Comparison of ENCODE assay signal across 1 cellular context in the genomic region with DNA sequence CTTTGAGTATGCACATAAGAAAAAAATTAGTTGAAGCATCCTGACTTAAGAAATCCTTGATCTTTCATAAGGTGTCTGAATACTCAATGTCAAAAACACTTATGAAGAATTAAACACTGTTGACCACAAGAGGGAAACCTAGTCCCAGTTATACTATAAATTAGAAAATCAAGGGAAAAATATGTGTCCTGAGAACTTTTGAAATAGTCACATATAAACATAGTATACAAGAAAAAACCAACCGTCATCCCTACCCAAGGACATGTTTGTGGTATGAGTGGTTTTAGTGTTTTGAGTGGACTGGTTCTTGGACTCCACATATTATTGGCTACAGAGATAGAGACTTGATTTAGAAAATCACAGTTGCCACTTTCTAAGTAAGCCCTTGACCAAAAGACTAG.
A peak's percentile ranks its signal among the peaks of the same experiment; 100 is the strongest.
TF ChIP-seq lines count a peak whose summit lies in the region.

No MANE protein-coding gene starts in this region.

TF ChIP-seq in K562, 482 proteins besides CTCF, POLR2A, EP300 and RAD21 (continued from another document):
- TF ChIP-seq, protein P1, sequence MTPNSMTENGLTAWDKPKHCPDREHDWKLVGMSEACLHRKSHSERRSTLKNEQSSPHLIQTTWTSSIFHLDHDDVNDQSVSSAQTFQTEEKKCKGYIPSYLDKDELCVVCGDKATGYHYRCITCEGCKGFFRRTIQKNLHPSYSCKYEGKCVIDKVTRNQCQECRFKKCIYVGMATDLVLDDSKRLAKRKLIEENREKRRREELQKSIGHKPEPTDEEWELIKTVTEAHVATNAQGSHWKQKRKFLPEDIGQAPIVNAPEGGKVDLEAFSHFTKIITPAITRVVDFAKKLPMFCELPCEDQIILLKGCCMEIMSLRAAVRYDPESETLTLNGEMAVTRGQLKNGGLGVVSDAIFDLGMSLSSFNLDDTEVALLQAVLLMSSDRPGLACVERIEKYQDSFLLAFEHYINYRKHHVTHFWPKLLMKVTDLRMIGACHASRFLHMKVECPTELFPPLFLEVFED (CRISPR knock-in tag; conservative IDR thresholded peaks at IDR 0.05): no peak
- TF ChIP-seq, protein P2, sequence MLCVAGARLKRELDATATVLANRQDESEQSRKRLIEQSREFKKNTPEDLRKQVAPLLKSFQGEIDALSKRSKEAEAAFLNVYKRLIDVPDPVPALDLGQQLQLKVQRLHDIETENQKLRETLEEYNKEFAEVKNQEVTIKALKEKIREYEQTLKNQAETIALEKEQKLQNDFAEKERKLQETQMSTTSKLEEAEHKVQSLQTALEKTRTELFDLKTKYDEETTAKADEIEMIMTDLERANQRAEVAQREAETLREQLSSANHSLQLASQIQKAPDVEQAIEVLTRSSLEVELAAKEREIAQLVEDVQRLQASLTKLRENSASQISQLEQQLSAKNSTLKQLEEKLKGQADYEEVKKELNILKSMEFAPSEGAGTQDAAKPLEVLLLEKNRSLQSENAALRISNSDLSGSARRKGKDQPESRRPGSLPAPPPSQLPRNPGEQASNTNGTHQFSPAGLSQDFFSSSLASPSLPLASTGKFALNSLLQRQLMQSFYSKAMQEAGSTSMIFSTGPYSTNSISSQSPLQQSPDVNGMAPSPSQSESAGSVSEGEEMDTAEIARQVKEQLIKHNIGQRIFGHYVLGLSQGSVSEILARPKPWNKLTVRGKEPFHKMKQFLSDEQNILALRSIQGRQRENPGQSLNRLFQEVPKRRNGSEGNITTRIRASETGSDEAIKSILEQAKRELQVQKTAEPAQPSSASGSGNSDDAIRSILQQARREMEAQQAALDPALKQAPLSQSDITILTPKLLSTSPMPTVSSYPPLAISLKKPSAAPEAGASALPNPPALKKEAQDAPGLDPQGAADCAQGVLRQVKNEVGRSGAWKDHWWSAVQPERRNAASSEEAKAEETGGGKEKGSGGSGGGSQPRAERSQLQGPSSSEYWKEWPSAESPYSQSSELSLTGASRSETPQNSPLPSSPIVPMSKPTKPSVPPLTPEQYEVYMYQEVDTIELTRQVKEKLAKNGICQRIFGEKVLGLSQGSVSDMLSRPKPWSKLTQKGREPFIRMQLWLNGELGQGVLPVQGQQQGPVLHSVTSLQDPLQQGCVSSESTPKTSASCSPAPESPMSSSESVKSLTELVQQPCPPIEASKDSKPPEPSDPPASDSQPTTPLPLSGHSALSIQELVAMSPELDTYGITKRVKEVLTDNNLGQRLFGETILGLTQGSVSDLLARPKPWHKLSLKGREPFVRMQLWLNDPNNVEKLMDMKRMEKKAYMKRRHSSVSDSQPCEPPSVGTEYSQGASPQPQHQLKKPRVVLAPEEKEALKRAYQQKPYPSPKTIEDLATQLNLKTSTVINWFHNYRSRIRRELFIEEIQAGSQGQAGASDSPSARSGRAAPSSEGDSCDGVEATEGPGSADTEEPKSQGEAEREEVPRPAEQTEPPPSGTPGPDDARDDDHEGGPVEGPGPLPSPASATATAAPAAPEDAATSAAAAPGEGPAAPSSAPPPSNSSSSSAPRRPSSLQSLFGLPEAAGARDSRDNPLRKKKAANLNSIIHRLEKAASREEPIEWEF (CRISPR knock-in tag; IDR thresholded peaks at IDR 0.05): no peak
- no peak for TF ChIP-seq ZNF696 (CRISPR knock-in tag; conservative IDR thresholded peaks at IDR 0.05)
- TF ChIP-seq, protein P3, sequence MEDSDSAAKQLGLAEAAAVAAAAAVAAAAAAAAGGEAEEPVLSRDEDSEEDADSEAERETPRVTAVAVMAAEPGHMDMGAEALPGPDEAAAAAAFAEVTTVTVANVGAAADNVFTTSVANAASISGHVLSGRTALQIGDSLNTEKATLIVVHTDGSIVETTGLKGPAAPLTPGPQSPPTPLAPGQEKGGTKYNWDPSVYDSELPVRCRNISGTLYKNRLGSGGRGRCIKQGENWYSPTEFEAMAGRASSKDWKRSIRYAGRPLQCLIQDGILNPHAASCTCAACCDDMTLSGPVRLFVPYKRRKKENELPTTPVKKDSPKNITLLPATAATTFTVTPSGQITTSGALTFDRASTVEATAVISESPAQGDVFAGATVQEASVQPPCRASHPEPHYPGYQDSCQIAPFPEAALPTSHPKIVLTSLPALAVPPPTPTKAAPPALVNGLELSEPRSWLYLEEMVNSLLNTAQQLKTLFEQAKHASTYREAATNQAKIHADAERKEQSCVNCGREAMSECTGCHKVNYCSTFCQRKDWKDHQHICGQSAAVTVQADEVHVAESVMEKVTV (CRISPR knock-in tag; IDR thresholded peaks at IDR 0.05): peak; percentile 67; the same call in 1 of the 2 replicates
- TF ChIP-seq SMC3 (conservative IDR thresholded peaks at IDR 0.05; ENCODE audit: insufficient read depth, low read depth, low read length): 0 out of 2 replicates have a peak, but pooled peaks have one; percentile 29
- no peak for TF ChIP-seq SMARCA5 (IDR thresholded peaks at IDR 0.05)
- no peak for TF ChIP-seq ZBTB7A (IDR thresholded peaks at IDR 0.05; ENCODE audit: borderline replicate concordance, control insufficient read depth, low read depth, low read length)
- no peak for TF ChIP-seq EP400 (IDR thresholded peaks at IDR 0.05)
